In the genomic region with DNA sequence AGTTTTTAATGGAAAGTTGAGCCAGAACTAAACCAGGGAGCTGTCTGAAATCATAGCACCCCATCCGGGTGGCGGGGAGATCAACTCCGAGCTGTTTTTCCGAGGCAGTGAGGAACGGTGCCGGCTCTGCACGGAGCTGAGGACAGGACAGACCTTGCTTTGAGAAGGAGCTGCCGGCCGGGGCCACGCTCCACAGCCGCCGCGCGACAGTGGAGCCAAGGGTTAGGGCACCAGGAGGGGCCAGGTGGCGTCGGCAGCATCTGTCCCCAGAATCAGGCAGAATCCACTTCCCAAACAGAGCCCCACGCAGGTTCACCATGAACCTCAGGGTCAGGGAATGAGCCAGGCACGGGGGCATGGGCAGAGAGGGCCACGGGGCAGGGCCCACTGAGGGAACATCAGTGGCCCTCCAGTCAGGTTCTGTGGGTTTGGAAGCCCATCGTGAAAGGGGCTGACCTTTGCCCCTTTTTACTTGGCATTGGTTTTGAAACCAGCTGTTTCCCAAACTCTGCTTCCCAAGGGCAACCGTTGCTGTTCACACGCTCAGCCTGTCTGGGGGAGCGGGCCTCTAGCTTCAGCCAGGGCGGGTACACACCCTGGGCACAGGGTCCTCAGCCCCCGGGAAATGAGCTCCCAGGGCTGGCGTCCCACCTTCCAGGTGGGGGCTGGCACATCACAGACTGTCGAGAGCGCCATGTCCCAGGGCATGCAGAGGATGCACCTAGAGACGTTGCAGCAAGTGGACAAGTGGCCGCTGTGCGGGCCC, we compare ENCODE assay signal across 20 cellular contexts.
"Had no signal": no experiment of that assay in that cellular context is flagged by ENCODE, and none has a peak within 500 bp of the region (broad histone marks: within the 10 kb centered on the region; RNA-seq: fewer than 3 reads in every experiment).

No MANE protein-coding gene starts in this region.

- H3K4me3 ChIP-seq: colonic mucosa, esophagus squamous epithelium, gastroesophageal sphincter, left ventricle myocardium inferior, lower lobe of right lung, neural progenitor cell, right atrium auricular region, sigmoid colon, skin epidermis, suprapubic skin, thyroid gland, uterus had no signal

- H2AFZ ChIP-seq: neural progenitor cell had no signal

- DNase-seq: colonic mucosa; dermis blood vessel endothelial cell; esophagus squamous epithelium; foreskin fibroblast; glutamatergic neuron; immature natural killer cell; left ventricle myocardium inferior; lower lobe of right lung; mesenchymal stem cell; midbrain; sigmoid colon; stimulated activated naive CD8-positive, alpha-beta T cell treated with anti-CD3 and anti-CD28 coated beads, Interleukin-15, Interleukin-2, amounts not matched to agents 100 U/mL and 50 U/mL, for 24 hours; thyroid gland; uterus had no signal

- H3K27ac ChIP-seq: colonic mucosa, esophagus squamous epithelium, gastroesophageal sphincter, left ventricle myocardium inferior, lower lobe of right lung, neural progenitor cell, right atrium auricular region, sigmoid colon, skin epidermis, suprapubic skin, thyroid gland, uterus had no signal

- H3K27me3 ChIP-seq: colonic mucosa, esophagus squamous epithelium, gastroesophageal sphincter, neural progenitor cell, right atrium auricular region, sigmoid colon, suprapubic skin, thyroid gland, uterus had no signal

- H3K4me2 ChIP-seq: neural progenitor cell had no signal

- H3K9ac ChIP-seq: neural progenitor cell had no signal

- FAIRE-seq: keratinocyte had no signal

- H3K4me1 ChIP-seq: colonic mucosa, esophagus squamous epithelium, gastroesophageal sphincter, left ventricle myocardium inferior, lower lobe of right lung, neural progenitor cell, right atrium auricular region, sigmoid colon, suprapubic skin, thyroid gland, uterus had no signal

- H3K36me3 ChIP-seq: colonic mucosa, neural progenitor cell, uterus had no signal

- ATAC-seq: gastroesophageal sphincter; lower lobe of right lung; stimulated activated naive CD8-positive, alpha-beta T cell treated with anti-CD3 and anti-CD28 coated beads, Interleukin-15, Interleukin-2, amounts not matched to agents 100 U/mL and 50 U/mL, for 24 hours had no signal

- H3K9me3 ChIP-seq: colonic mucosa, esophagus squamous epithelium, gastroesophageal sphincter, left ventricle myocardium inferior, lower lobe of right lung, right atrium auricular region, sigmoid colon, suprapubic skin, thyroid gland, uterus had no signal
